In genomic region chr16:67962135-67962534, GRCh38 we compare ENCODE assay signal across 32 cellular contexts. TPM values are rescaled to one million over a fixed set of nuclear protein-coding genes. Genes with fewer than 3 reads are reported as not detected.
DNase-seq lines count a peak whose midpoint lies in the region; ATAC-seq, FAIRE-seq and TF ChIP-seq lines count a peak whose summit lies in the region.
"Had no signal": no experiment of that assay in that cellular context is flagged by ENCODE, and none has a peak within 500 bp of the region (broad histone marks: within the 10 kb centered on the region; RNA-seq: fewer than 3 reads in every experiment).

No MANE protein-coding gene starts in this region.

- no peak overlapping the region for H3K4me3 Mint-ChIP-seq in CD14-positive monocyte
- H3K4me3 Mint-ChIP-seq: activated CD8-positive, alpha-beta T cell treated with anti-CD3 and anti-CD28 coated beads for 36 hours; activated naive CD4-positive, alpha-beta T cell treated with anti-CD3 and anti-CD28 coated beads, Interleukin-2, amount 50 U/mL, for 24 hours; activated T-helper 17 cell treated with anti-CD3 and anti-CD28 coated beads, Interleukin-2, amount 50 U/mL, for 72 hours; H9 had no signal

- no peaks in the 10 kb centered on the region for H3K9me3 Mint-ChIP-seq in CD14-positive monocyte
- H3K9me3 Mint-ChIP-seq: activated CD8-positive, alpha-beta T cell treated with anti-CD3 and anti-CD28 coated beads for 36 hours; activated naive CD4-positive, alpha-beta T cell treated with anti-CD3 and anti-CD28 coated beads, Interleukin-2, amount 50 U/mL, for 24 hours; activated T-helper 17 cell treated with anti-CD3 and anti-CD28 coated beads, Interleukin-2, amount 50 U/mL, for 72 hours; H9 had no signal

- 94 to 96% (median 95%) methylated on average over 8 of the region's 8 CpGs for WGBS in psoas muscle, 3 donors

- H3K4me1 Mint-ChIP-seq in CD14-positive monocyte = peaks cover 13% of the 10 kb centered on the region

- H3K36me3 Mint-ChIP-seq in CD14-positive monocyte = peaks cover 59 to 66% of the 10 kb centered on the region in 2 donors

- H3K27me3 ChIP-seq in left ventricle myocardium inferior (ENCODE audit: low read depth) = no peaks in the 10 kb centered on the region
- no peaks in the 10 kb centered on the region for H3K27me3 ChIP-seq in keratinocyte (ENCODE audit: control insufficient read depth, extremely low read depth, insufficient read depth, low read length)
- H3K27me3 ChIP-seq in psoas muscle (ENCODE audit: insufficient read depth in 3 of 3, low read length in 2 of 3) = no peaks in the 10 kb centered on the region
- no peaks in the 10 kb centered on the region for H3K27me3 ChIP-seq in upper lobe of right lung

- H3K4me2 ChIP-seq in keratinocyte (ENCODE audit: control insufficient read depth, extremely low read depth, insufficient read depth, low read depth, low read length) = peak overlapping the region; percentile 46

- intact Hi-C loops in left ventricle myocardium inferior (cut with micrococcal nuclease) (no loop called here), Right ventricle myocardium superior (cut with DNase I) (no loop called here), psoas muscle (cut with DNase I) (no loop called here), upper lobe of right lung (cut with DNase I) (no loop called here), CD14-positive monocyte (cut with micrococcal nuclease) (no loop called here)

- no peak for DNase-seq in left ventricle myocardium inferior
- no peak for DNase-seq in Right ventricle myocardium superior
- no peak for DNase-seq in keratinocyte (ENCODE audit: low read depth, low spot score)
- DNase-seq in psoas muscle = no peak
- DNase-seq in upper lobe of right lung = no peak
- no peak for DNase-seq in CD14-positive monocyte (ENCODE audit: low spot score)
- no peak for DNase-seq in NK-92 (lab: John Stamatoyannopoulos, UW; ENCODE audit: unreplicated experiment)
- no peak for DNase-seq in activated CD8-positive, alpha-beta memory T cell treated with anti-CD3 and anti-CD28 coated beads for 24 hours
- DNase-seq: activated CD8-positive, alpha-beta T cell treated with anti-CD3 and anti-CD28 coated beads for 36 hours; effector memory CD4-positive, alpha-beta T cell; H9; head of caudate nucleus; kidney glomerular epithelial cell; mesenchymal stem cell; NCI-H1930; NK-92 treated with Interleukin-12 subunit alpha and Interleukin-12 subunit beta, amount 100 ng/mL, for 24 hours; stimulated activated CD4-positive, alpha-beta T cell treated with anti-CD3 and anti-CD28 coated beads, Interleukin-12 subunit alpha, Interleukin-12 subunit beta, amount 100 ng/mL, for 4 hours; stimulated activated CD4-positive, alpha-beta T cell treated with anti-CD3 and anti-CD28 coated beads, Interleukin-2, amount 100 ng/mL, for 48 hours had no signal

- H3K79me2 ChIP-seq in keratinocyte (ENCODE audit: control insufficient read depth, insufficient read depth, low read length) = peaks cover 51% of the 10 kb centered on the region

- peak overlapping the region; percentile 46 for H3K9ac ChIP-seq in keratinocyte (ENCODE audit: control insufficient read depth, extremely low read depth, insufficient read depth, low read length)

- H3K4me3 ChIP-seq in left ventricle myocardium inferior = no peak overlapping the region
- no peak overlapping the region for H3K4me3 ChIP-seq in keratinocyte (ENCODE audit: control insufficient read depth in 2 of 3, extremely low read depth in 1 of 3, insufficient read depth in 2 of 3, low read depth in 1 of 3, low read length in 3 of 3)
- no peak overlapping the region for H3K4me3 ChIP-seq in psoas muscle
- no peak overlapping the region for H3K4me3 ChIP-seq in upper lobe of right lung

- no peak overlapping the region for H3K27ac Mint-ChIP-seq in CD14-positive monocyte
- H3K27ac Mint-ChIP-seq: activated CD8-positive, alpha-beta T cell treated with anti-CD3 and anti-CD28 coated beads for 36 hours; activated naive CD4-positive, alpha-beta T cell treated with anti-CD3 and anti-CD28 coated beads, Interleukin-2, amount 50 U/mL, for 24 hours; activated T-helper 17 cell treated with anti-CD3 and anti-CD28 coated beads, Interleukin-2, amount 50 U/mL, for 72 hours had no signal

- ATAC-seq in Right ventricle myocardium superior (ENCODE audit: poor library complexity) = no peak
- no peak for ATAC-seq in psoas muscle
- ATAC-seq in upper lobe of right lung = no peak
- ATAC-seq: activated CD8-positive, alpha-beta T cell treated with anti-CD3 and anti-CD28 coated beads for 36 hours; activated T-helper 17 cell treated with anti-CD3 and anti-CD28 coated beads, Interleukin-2, amount 50 U/mL, for 72 hours; PC-3; sciatic nerve had no signal

- no peak for TF ChIP-seq CTCF in left ventricle myocardium inferior (IDR thresholded peaks at IDR 0.05; ENCODE audit: borderline replicate concordance)
- no peak for TF ChIP-seq CTCF in keratinocyte (optimal IDR thresholded peaks at IDR 0.05 in 1 of 3, IDR thresholded peaks at IDR 0.05 in 1 of 3, conservative IDR thresholded peaks at IDR 0.05 in 1 of 3; ENCODE audit: extremely low read depth in 1 of 3, insufficient read depth in 2 of 3, low read length in 3 of 3)
- TF ChIP-seq CTCF in psoas muscle (IDR thresholded peaks at IDR 0.05) = no peak
- TF ChIP-seq CTCF in upper lobe of right lung (IDR thresholded peaks at IDR 0.05) = no peak
- no peak for TF ChIP-seq CTCF in CD14-positive monocyte (IDR thresholded peaks at IDR 0.05)

- H3K27ac ChIP-seq in left ventricle myocardium inferior (replicated peaks) (peak overlapping the region; percentile 100), keratinocyte (ENCODE audit: control insufficient read depth, insufficient read depth, low read length) (peak overlapping the region; percentile 47), psoas muscle (peak overlapping the region; percentile 78), upper lobe of right lung (peak overlapping the region; percentile 58)
- H3K27ac ChIP-seq: HL-60 had no signal

- dilution Hi-C loops in keratinocyte (cut with MboI; ENCODE audit: extremely low pct_ligation_motif_present, low sequenced_read_pairs) = no loop called here

- H3K9me3 ChIP-seq in left ventricle myocardium inferior (replicated peaks) (no peaks in the 10 kb centered on the region), keratinocyte (ENCODE audit: control insufficient read depth, low read depth, low read length) (no peaks in the 10 kb centered on the region), psoas muscle (no peaks in the 10 kb centered on the region), upper lobe of right lung (no peaks in the 10 kb centered on the region)

- peaks cover 9% of the 10 kb centered on the region for H3K9me1 ChIP-seq in keratinocyte (ENCODE audit: control insufficient read depth, extremely low read depth, insufficient read depth, low read length)

- H3K4me1 ChIP-seq in left ventricle myocardium inferior (peaks cover 97% of the 10 kb centered on the region), keratinocyte (ENCODE audit: control insufficient read depth, extremely low read depth, insufficient read depth, low read length) (peaks cover 78% of the 10 kb centered on the region), psoas muscle (peaks cover 85% of the 10 kb centered on the region), upper lobe of right lung (peaks cover 83% of the 10 kb centered on the region)

- H3K27me3 Mint-ChIP-seq in CD14-positive monocyte (ENCODE audit: low read depth in 3 of 3) = no peaks in the 10 kb centered on the region
- H3K27me3 Mint-ChIP-seq: activated CD8-positive, alpha-beta T cell treated with anti-CD3 and anti-CD28 coated beads for 36 hours; activated naive CD4-positive, alpha-beta T cell treated with anti-CD3 and anti-CD28 coated beads, Interleukin-2, amount 50 U/mL, for 24 hours; activated T-helper 17 cell treated with anti-CD3 and anti-CD28 coated beads, Interleukin-2, amount 50 U/mL, for 72 hours had no signal

- H4K20me1 ChIP-seq in keratinocyte (ENCODE audit: control insufficient read depth, extremely low read depth, insufficient read depth, low read length) = peaks cover 11% of the 10 kb centered on the region

- H3K36me3 ChIP-seq in left ventricle myocardium inferior (peaks cover 57% of the 10 kb centered on the region), keratinocyte (ENCODE audit: control insufficient read depth in 2 of 2, extremely low read depth in 1 of 2, insufficient read depth in 2 of 2, low read length in 2 of 2) (peaks cover 36 to 64% of the 10 kb centered on the region in 2 experiments), psoas muscle (ENCODE audit: insufficient read depth in 1 of 2, low read depth in 1 of 2) (peaks cover 0 to 65% of the 10 kb centered on the region in 2 donors), upper lobe of right lung (peaks cover 64% of the 10 kb centered on the region)

- no peak overlapping the region for H2AFZ ChIP-seq in keratinocyte (ENCODE audit: control insufficient read depth, low read length)

- no peak for FAIRE-seq in keratinocyte (lab: Jason Lieb, UNC)
- FAIRE-seq: A204.1, colon, GM12892 had no signal

RNA-seq across cellular contexts. Expression of gene SLC12A4, which starts 6.3 kb away (rescaled TPM):
- total RNA-seq in left ventricle myocardium inferior = 79.2 TPM
- 84.3 TPM for total RNA-seq in Right ventricle myocardium superior
- 59.3 to 72.2 TPM (median 65.4 TPM) in 3 replicates for polyA plus RNA-seq in keratinocyte
- 15.4 TPM for polyA plus RNA-seq in keratinocyte (2011; ENCODE audit: low read depth)
- 26.3 and 51.8 TPM in 2 replicates for polyA plus RNA-seq in keratinocyte (2011; cell fraction: cytosol; rRNA removed)
- polyA plus RNA-seq in keratinocyte (2011; cell fraction: nucleus; rRNA removed) = 238 and 249 TPM in 2 replicates
- 23.5 and 63.9 TPM in 2 replicates for polyA plus RNA-seq in keratinocyte (2012; ENCODE audit: low replicate concordance)
- 89.8 to 274 TPM (median 108 TPM) in 3 replicates for polyA minus RNA-seq in keratinocyte
- 76.4 TPM for polyA minus RNA-seq in keratinocyte (2011; cell fraction: cytosol; rRNA and poly(A)+ RNA removed)
- 118 and 142 TPM in 2 replicates for polyA minus RNA-seq in keratinocyte (2011; cell fraction: nucleus; rRNA and poly(A)+ RNA removed)
- total RNA-seq in psoas muscle = 10 to 100 TPM; 24.1 to 89.5 (median 34.9) TPM
- 10 to 100 TPM; 18.3 to 34.8 (median 26.0) TPM for polyA plus RNA-seq in psoas muscle
- 102 TPM for total RNA-seq in upper lobe of right lung
- polyA plus RNA-seq in CD14-positive monocyte = 1 to 10 TPM; 7.3 to 7.7 TPM

RNA-seq across cellular contexts. Expression of gene DPEP3, which starts 18.2 kb away (rescaled TPM):
- total RNA-seq in left ventricle myocardium inferior (not detected), Right ventricle myocardium superior (not detected), psoas muscle (under 1 TPM in 3 of 4 donors, not detected in 1; 0.10 to 0.22 (median 0.17) TPM), upper lobe of right lung (not detected)
- polyA plus RNA-seq in keratinocyte (0.04 TPM in 1 of 3 replicates, not detected in the others), psoas muscle (under 1 TPM in 2 of 3 donors, not detected in 1; 0.12 to 0.45 TPM), CD14-positive monocyte (under 1 TPM; 0.20 to 0.25 TPM)
- polyA plus RNA-seq in keratinocyte (2011; ENCODE audit: low read depth) = not detected
- polyA plus RNA-seq in keratinocyte (2011; cell fraction: cytosol; rRNA removed) = not detected in 2 replicates
- polyA plus RNA-seq in keratinocyte (2011; cell fraction: nucleus; rRNA removed) = not detected in 2 replicates
- polyA plus RNA-seq in keratinocyte (2012; ENCODE audit: low replicate concordance) = not detected in 2 replicates
- polyA minus RNA-seq in keratinocyte = not detected in 3 replicates
- not detected for polyA minus RNA-seq in keratinocyte (2011; cell fraction: cytosol; rRNA and poly(A)+ RNA removed)
- polyA minus RNA-seq in keratinocyte (2011; cell fraction: nucleus; rRNA and poly(A)+ RNA removed) = not detected in 2 replicates
- total RNA-seq: bronchial epithelial cell, epithelial cell of proximal tubule, fibroblast of villous mesenchyme, G401, PC-3, sciatic nerve, urinary bladder had no signal
- polyA plus RNA-seq: neural cell had no signal

RNA-seq across cellular contexts. Expression of gene LCAT, which starts 18.2 kb away (rescaled TPM):
- total RNA-seq in left ventricle myocardium inferior (23.2 TPM), Right ventricle myocardium superior (21.4 TPM), psoas muscle (10 to 100 TPM in 2 of 4 donors, 1 to 10 TPM in 2; 5.9 to 15.1 (median 10.2) TPM), upper lobe of right lung (40.2 TPM)
- polyA plus RNA-seq in keratinocyte (6.5 to 11.6 TPM (median 10.5 TPM) in 3 replicates), psoas muscle (1 to 10 TPM; 4.1 to 8.6 (median 4.7) TPM), CD14-positive monocyte (under 1 TPM in 1 of 2 donors, not detected in 1; 0.17 TPM)
- 4.2 TPM for polyA plus RNA-seq in keratinocyte (2011; ENCODE audit: low read depth)
- polyA plus RNA-seq in keratinocyte (2011; cell fraction: cytosol; rRNA removed) = 2.1 and 3.0 TPM in 2 replicates
- 35.7 and 48.0 TPM in 2 replicates for polyA plus RNA-seq in keratinocyte (2011; cell fraction: nucleus; rRNA removed)
- polyA plus RNA-seq in keratinocyte (2012; ENCODE audit: low replicate concordance) = 10.6 and 14.2 TPM in 2 replicates
- polyA minus RNA-seq in keratinocyte = 6.0 to 16.2 TPM (median 9.5 TPM) in 3 replicates
- polyA minus RNA-seq in keratinocyte (2011; cell fraction: cytosol; rRNA and poly(A)+ RNA removed) = 7.1 TPM
- polyA minus RNA-seq in keratinocyte (2011; cell fraction: nucleus; rRNA and poly(A)+ RNA removed) = 10.6 and 10.7 TPM in 2 replicates

RNA-seq across cellular contexts. Expression of gene PSMB10, which starts 25.5 kb away (rescaled TPM):
- total RNA-seq in left ventricle myocardium inferior (55.8 TPM), Right ventricle myocardium superior (59.0 TPM), psoas muscle (10 to 100 TPM; 27.6 to 34.7 (median 31.6) TPM), upper lobe of right lung (71.6 TPM)
- polyA plus RNA-seq in keratinocyte (9.3 to 19.7 TPM (median 11.1 TPM) in 3 replicates), psoas muscle (10 to 100 TPM; 55.0 to 98.6 (median 67.3) TPM), CD14-positive monocyte (100 to 1,000 TPM; 609 to 798 TPM)
- 3.0 TPM for polyA plus RNA-seq in keratinocyte (2011; ENCODE audit: low read depth)
- 5.1 and 17.8 TPM in 2 replicates for polyA plus RNA-seq in keratinocyte (2011; cell fraction: cytosol; rRNA removed)
- 6.2 and 8.4 TPM in 2 replicates for polyA plus RNA-seq in keratinocyte (2011; cell fraction: nucleus; rRNA removed)
- polyA plus RNA-seq in keratinocyte (2012; ENCODE audit: low replicate concordance) = 17.5 and 40.2 TPM in 2 replicates
- polyA minus RNA-seq in keratinocyte = 6.0 to 8.4 TPM (median 6.8 TPM) in 3 replicates
- 26.1 TPM for polyA minus RNA-seq in keratinocyte (2011; cell fraction: cytosol; rRNA and poly(A)+ RNA removed)
- polyA minus RNA-seq in keratinocyte (2011; cell fraction: nucleus; rRNA and poly(A)+ RNA removed) = 5.0 and 6.3 TPM in 2 replicates

RNA-seq across cellular contexts. Expression of gene CTRL, which starts 30.5 kb away (rescaled TPM):
- total RNA-seq in left ventricle myocardium inferior = 0.71 TPM
- total RNA-seq in Right ventricle myocardium superior = 0.78 TPM
- polyA plus RNA-seq in keratinocyte = 0.10 to 0.46 TPM (median 0.33 TPM) in 3 replicates
- 0.29 TPM for polyA plus RNA-seq in keratinocyte (2011; ENCODE audit: low read depth)
- polyA plus RNA-seq in keratinocyte (2011; cell fraction: cytosol; rRNA removed) = 0.17 TPM in 1 of 2 replicates, not detected in the other
- polyA plus RNA-seq in keratinocyte (2011; cell fraction: nucleus; rRNA removed) = 0.73 and 1.3 TPM in 2 replicates
- polyA plus RNA-seq in keratinocyte (2012; ENCODE audit: low replicate concordance) = 0.39 and 0.62 TPM in 2 replicates
- 0.26 TPM in 1 of 3 replicates, not detected in the others for polyA minus RNA-seq in keratinocyte
- not detected for polyA minus RNA-seq in keratinocyte (2011; cell fraction: cytosol; rRNA and poly(A)+ RNA removed)
- 0.70 TPM in 1 of 2 replicates, not detected in the other for polyA minus RNA-seq in keratinocyte (2011; cell fraction: nucleus; rRNA and poly(A)+ RNA removed)
- 1 to 10 TPM in 1 of 4 donors, under 1 TPM in 3; 0.27 to 1.1 (median 0.79) TPM for total RNA-seq in psoas muscle
- polyA plus RNA-seq in psoas muscle = 1 to 10 TPM; 1.1 TPM
- total RNA-seq in upper lobe of right lung = 0.96 TPM
- 1 to 10 TPM in 1 of 2 donors, under 1 TPM in 1; 0.69 to 1.6 TPM for polyA plus RNA-seq in CD14-positive monocyte
- total RNA-seq: G401, urinary bladder had no signal

Comparison
In these comparisons a context has a peak if more than half of its experiments do, and no peak if none do; other contexts are left out.
1. H3K27ac ChIP-seq: peak in every context shown above with its lines; median percentile 100 in left ventricle myocardium inferior; 78 in psoas muscle; 58 in upper lobe of right lung; 47 in keratinocyte.